Comparison of ENCODE assay signal across 8 cellular contexts in the genomic region with DNA sequence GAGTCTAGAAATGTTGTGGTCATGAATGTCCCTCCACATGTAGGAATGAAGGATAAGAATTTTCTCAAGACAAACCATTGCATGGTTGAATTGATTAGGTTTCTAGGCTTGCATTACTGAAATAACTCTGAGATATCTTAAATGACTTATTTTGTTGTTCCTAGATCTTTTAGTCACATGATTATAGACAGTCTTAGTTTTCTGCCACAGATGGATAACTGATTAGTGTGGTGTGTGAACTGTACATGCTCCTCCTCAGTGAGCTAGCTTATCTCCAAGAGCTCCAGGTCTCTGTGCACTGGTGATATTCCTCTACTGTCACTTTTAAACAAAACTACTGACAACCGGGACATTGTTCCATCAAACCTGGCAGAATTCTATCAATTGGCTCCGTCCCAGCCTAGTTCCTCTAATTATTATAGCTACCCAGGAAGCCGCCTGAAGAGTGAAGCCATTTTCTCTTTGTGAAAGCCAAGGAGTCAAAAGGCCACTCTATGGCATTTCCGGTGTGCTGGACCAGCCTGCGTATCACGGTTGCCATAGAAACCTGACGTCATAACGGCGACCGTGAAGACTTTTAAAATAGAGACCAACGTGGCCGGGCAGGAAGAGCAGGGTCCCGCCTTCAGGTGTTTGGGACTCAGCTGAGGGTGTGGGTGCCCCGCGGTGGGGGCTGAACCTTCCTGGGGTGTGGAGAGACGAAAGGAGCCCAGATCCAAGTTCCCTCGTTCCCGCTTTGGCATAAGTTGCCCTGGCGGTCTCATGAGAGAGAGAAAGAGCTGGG. TPM values are rescaled to one million over a fixed set of nuclear protein-coding genes. Genes with fewer than 3 reads are reported as not detected.
A peak's percentile ranks its signal among the peaks of the same experiment; 100 is the strongest.
DNase-seq lines count a peak whose midpoint lies in the region; ATAC-seq, FAIRE-seq and TF ChIP-seq lines count a peak whose summit lies in the region.

No MANE protein-coding gene starts in this region.

- H3K4me1 Mint-ChIP-seq in activated B cell treated with CpG ODN at 0.5 μM for 24 hours: peaks cover 9% of the 10 kb centered on the region

- H3K27me3 ChIP-seq in H1 (replicated peaks in 1 of 4; ENCODE audit: control insufficient read depth in 3 of 4, extremely low read depth in 1 of 4, insufficient read depth in 3 of 4, low read length in 3 of 4): peaks cover 0 to 15% (median 3%) of the 10 kb centered on the region in 4 experiments; a peak in 3 of 7 replicates
- H3K27me3 ChIP-seq in mesenchymal stem cell (ENCODE audit: control insufficient read depth in 1 of 2, insufficient read depth in 1 of 2, low read length in 2 of 2): peaks cover 0 to 21% of the 10 kb centered on the region in 2 experiments

- CTCF ChIA-PET in activated B cell treated with CpG ODN at 0.5 μM for 24 hours (lab: Charles Lee) (no interaction called here), H1 (lab: Charles Lee; ENCODE audit: partially characterized antibody) (interaction anchor here (1.0 to 1.9 kb wide), 4 partner anchors 20 to 61 kb away, joined by 3 to 6 read pairs (median 4); no protein-coding TSS in a partner anchor)

- H4K20me1 ChIP-seq in H1 (replicated peaks in 1 of 2; ENCODE audit: control insufficient read depth in 1 of 2, insufficient read depth in 2 of 2, low read length in 2 of 2): no peaks in the 10 kb centered on the region

- H2BK120ac ChIP-seq in H1 (replicated peaks; ENCODE audit: low read depth, low read length) (no peak overlapping the region), mesenchymal stem cell (ENCODE audit: low read depth, low read length) (peak overlapping the region; percentile 8)

- POLR2A ChIA-PET in activated B cell treated with CpG ODN at 0.5 μM for 24 hours (lab: Charles Lee): no interaction called here
- POLR2A ChIA-PET in H1 (lab: Charles Lee; ENCODE audit: partially characterized antibody): interaction anchor here (0.8 to 3.9 kb wide), 9 partner anchors 10 to 48 kb away, joined by 3 to 12 read pairs (median 4); a partner anchor contains a TSS

- H3K27ac Mint-ChIP-seq in activated B cell treated with CpG ODN at 0.5 μM for 24 hours: no peak overlapping the region

- H2AK5ac ChIP-seq in H1 (ENCODE audit: low read depth, low read length) (no peak overlapping the region), mesenchymal stem cell (ENCODE audit: low read length, severe bottlenecking) (no peak overlapping the region)

- no peak overlapping the region for H4K5ac ChIP-seq in H1 (ENCODE audit: insufficient read length, low read depth, low read length)

- FAIRE-seq in H1 (lab: Jason Lieb, UNC): peak; percentile 42

- H3K4me1 ChIP-seq in H1 (replicated peaks in 1 of 4; ENCODE audit: control insufficient read depth in 3 of 4, insufficient read depth in 4 of 4, low read length in 3 of 4) (no peaks in the 10 kb centered on the region), mesenchymal stem cell (ENCODE audit: control insufficient read depth, insufficient read depth, low read depth, low read length) (peaks cover 4% of the 10 kb centered on the region)

- WGBS in H1 (ENCODE audit: extremely low coverage in 1 of 2, insufficient coverage in 1 of 2, insufficient read length in 1 of 2, insufficient replicate concordance in 2 of 2, low coverage in 1 of 2, low lambda C conversion rate in 2 of 2, missing lambda C conversion rate in 1 of 2), 2 experiments: 8% methylated on average over 18 of the region's 19 CpGs; no CpG with 5 or more reads in 1 of the 2 experiments
- 5% methylated on average over 19 of the region's 19 CpGs for WGBS in mesenchymal stem cell

- no peak overlapping the region for H4K91ac ChIP-seq in H1 (replicated peaks; ENCODE audit: insufficient read length, low read length)
- H4K91ac ChIP-seq in mesenchymal stem cell (ENCODE audit: low read length): no peak overlapping the region

- ATAC-seq in HG02759 (IDR thresholded peaks at IDR 0.05; ENCODE audit: unreplicated experiment) (peak; percentile 98), activated B cell treated with CpG ODN at 0.5 μM for 24 hours (ENCODE audit: low read depth) (peak; percentile 67)

- H3K4ac ChIP-seq in H1 (replicated peaks; ENCODE audit: insufficient read length, low read depth, low read length) (no peak overlapping the region), mesenchymal stem cell (ENCODE audit: low read depth in 1 of 2, low read length in 2 of 2) (no peak overlapping the region)

- H3K9me3 ChIP-seq in H1 (ENCODE audit: insufficient read depth in 2 of 2, low read depth in 1 of 2, low read length in 1 of 2): no peaks in the 10 kb centered on the region
- no peaks in the 10 kb centered on the region for H3K9me3 ChIP-seq in mesenchymal stem cell (ENCODE audit: control insufficient read depth, low read length)

- no peak overlapping the region for H3K14ac ChIP-seq in H1 (ENCODE audit: insufficient read length)
- H3K14ac ChIP-seq in mesenchymal stem cell (ENCODE audit: low read length in 2 of 2): no peak overlapping the region

- no peaks in the 10 kb centered on the region; a peak in 1 of 8 replicates for H3K36me3 ChIP-seq in H1 (ENCODE audit: control insufficient read depth in 2 of 4, insufficient read depth in 4 of 4, low read length in 3 of 4)
- H3K36me3 ChIP-seq in mesenchymal stem cell (ENCODE audit: control insufficient read depth in 1 of 2, insufficient read depth in 2 of 2, low read depth in 1 of 2, low read length in 2 of 2): no peaks in the 10 kb centered on the region

- no peaks in the 10 kb centered on the region for H3K79me1 ChIP-seq in H1 (ENCODE audit: low read depth, low read length)
- peaks cover 2% of the 10 kb centered on the region for H3K79me1 ChIP-seq in mesenchymal stem cell (replicated peaks; ENCODE audit: low read length, poor library complexity, severe bottlenecking)

- intact Hi-C loops in activated B cell treated with CpG ODN at 0.5 μM for 24 hours (cut with micrococcal nuclease): loop anchor here (2.0 kb wide), 1 partner anchor 60 kb away; no protein-coding TSS in a partner anchor

- H4K8ac ChIP-seq in H1 (ENCODE audit: extremely low read depth, insufficient read depth, low read length): peak overlapping the region; percentile 9; the same call in 1 of the 2 replicates
- peak overlapping the region; percentile 75 for H4K8ac ChIP-seq in mesenchymal stem cell (ENCODE audit: low read length)

- peak overlapping the region; percentile 84 for H3K4me3 Mint-ChIP-seq in activated B cell treated with CpG ODN at 0.5 μM for 24 hours

- H2BK12ac ChIP-seq in H1 (ENCODE audit: low read depth, low read length) (no peak overlapping the region), mesenchymal stem cell (ENCODE audit: low read length in 2 of 2) (no peak overlapping the region)

- H3K56ac ChIP-seq in H1 (replicated peaks; ENCODE audit: insufficient read length, low read depth, low read length): no peak overlapping the region

- H3K27ac ChIP-seq in H1 (ENCODE audit: low read depth, low read length) (peak overlapping the region; percentile 75; the same call in 1 of the 2 replicates), mesenchymal stem cell (ENCODE audit: low read length, poor library complexity, severe bottlenecking) (peak overlapping the region; percentile 80)

- peak overlapping the region; percentile 75 to 83 for H3K4me2 ChIP-seq in H1 (ENCODE audit: insufficient read depth in 1 of 2, low read depth in 2 of 2, low read length in 2 of 2)
- peak overlapping the region; percentile 62 for H3K4me2 ChIP-seq in mesenchymal stem cell (ENCODE audit: low read length, poor library complexity, severe bottlenecking)

- H3K4me3 ChIP-seq in H1 (ENCODE audit: extremely low read depth in 1 of 4, insufficient read depth in 2 of 4, low read depth in 3 of 4, low read length in 4 of 4) (peak overlapping the region; percentile 74 to 96 (median 84)), mesenchymal stem cell (ENCODE audit: insufficient read depth in 1 of 2, low read depth in 1 of 2, low read length in 2 of 2) (peak overlapping the region; percentile 56 to 83)

- peak overlapping the region; percentile 83; the same call in 1 of the 2 replicates for H3K18ac ChIP-seq in H1 (ENCODE audit: extremely low read depth, low read length)
- H3K18ac ChIP-seq in mesenchymal stem cell (ENCODE audit: low read depth in 1 of 2, low read length in 2 of 2): peak overlapping the region in 1 of 2 experiments; percentile 54

- H2BK15ac ChIP-seq in H1 (ENCODE audit: low read length): no peak overlapping the region
- H2BK15ac ChIP-seq in mesenchymal stem cell (ENCODE audit: low read depth, poor library complexity, severe bottlenecking): no peak overlapping the region

- no peaks in the 10 kb centered on the region for H3K23me2 ChIP-seq in H1 (ENCODE audit: low read depth, low read length)

- DNase-seq in NCI-H82 (lab: John Stamatoyannopoulos, UW) (peak; percentile 41), NCI-H82 treated with DMSO at 0.1 percent for 48 hours (lab: John Stamatoyannopoulos, UW; ENCODE audit: unreplicated experiment) (no peak), NCI-H128 (lab: John Stamatoyannopoulos, UW; ENCODE audit: unreplicated experiment) (peak; percentile 5), activated B cell treated with CpG ODN at 0.5 μM for 24 hours (peak; percentile 15), H1 (ENCODE audit: low read depth in 1 of 2, low spot score in 2 of 2) (peak; percentile 29 to 68), mesenchymal stem cell (peak; percentile 88)
- peak; percentile 37 to 45 for DNase-seq in stimulated activated CD8-positive, alpha-beta memory T cell treated with anti-CD3 and anti-CD28 coated beads, Interleukin-15, amount 100 ng/mL, for 48 hours (ENCODE audit: low read depth in 2 of 2)

- TF ChIP-seq EP300 in H1 (IDR thresholded peaks at IDR 0.05; ENCODE audit: borderline replicate concordance in 1 of 2, low read depth in 2 of 2, low read length in 2 of 2): no peak

- H3K27me3 Mint-ChIP-seq in activated B cell treated with CpG ODN at 0.5 μM for 24 hours: no peaks in the 10 kb centered on the region

- H3K23ac ChIP-seq in H1 (ENCODE audit: insufficient read length) (no peak overlapping the region), mesenchymal stem cell (ENCODE audit: low read length in 2 of 2) (no peak overlapping the region)

- H2BK20ac ChIP-seq in H1 (ENCODE audit: low read length): no peak overlapping the region

- H3K79me2 ChIP-seq in H1 (ENCODE audit: control insufficient read depth in 1 of 2, insufficient read depth in 2 of 2, low read length in 2 of 2): no peaks in the 10 kb centered on the region; a peak in 2 of 4 replicates

- TF ChIP-seq CTCF in activated B cell treated with CpG ODN at 0.5 μM for 24 hours (IDR thresholded peaks at IDR 0.05): no peak
- TF ChIP-seq CTCF in H1 (IDR thresholded peaks at IDR 0.05; ENCODE audit: control extremely low read depth in 1 of 3, insufficient read depth in 1 of 3, low read depth in 1 of 3, low read length in 3 of 3): no peak

- peak overlapping the region; percentile 10 to 86 (median 73) for H3K9ac ChIP-seq in H1 (replicated peaks in 1 of 4; ENCODE audit: extremely low read depth in 1 of 4, low read depth in 3 of 4, low read length in 3 of 4)
- H3K9ac ChIP-seq in mesenchymal stem cell (ENCODE audit: low read length): peak overlapping the region; percentile 91

- TF ChIP-seq POLR2A in H1 (IDR thresholded peaks at IDR 0.05; ENCODE audit: control extremely low read depth in 1 of 2, low read depth in 2 of 2, low read length in 2 of 2): peak in 1 of 2 experiments; percentile 58; a peak in 1 of 3 replicates

- no peak for TF ChIP-seq RAD21 in H1 (IDR thresholded peaks at IDR 0.05 in 1 of 2, conservative IDR thresholded peaks at IDR 0.05 in 1 of 2; ENCODE audit: low read depth in 2 of 2, low read length in 2 of 2)

- no peak overlapping the region for H2BK5ac ChIP-seq in H1 (ENCODE audit: low read depth, low read length)
- no peak overlapping the region for H2BK5ac ChIP-seq in mesenchymal stem cell (ENCODE audit: low read depth, low read length, poor library complexity, severe bottlenecking)

- H3K9me3 Mint-ChIP-seq in activated B cell treated with CpG ODN at 0.5 μM for 24 hours: no peaks in the 10 kb centered on the region

- H2AFZ ChIP-seq in H1 (ENCODE audit: low read length): peak overlapping the region; percentile 73
- no peak overlapping the region for H2AFZ ChIP-seq in mesenchymal stem cell (ENCODE audit: low read depth, low read length)

- H3K36me3 Mint-ChIP-seq in activated B cell treated with CpG ODN at 0.5 μM for 24 hours (ENCODE audit: low read depth): no peaks in the 10 kb centered on the region

RNA-seq across cellular contexts. Expression of a gene that starts 28.1 kb away (rescaled TPM):
- 0.42 and 0.93 TPM in 2 replicates for total RNA-seq in activated B cell treated with CpG ODN at 0.5 μM for 24 hours
- 310 and 330 TPM in 2 replicates for total RNA-seq in H1 (2021; fragmentation: NEBNext Ultra II Directional; extraction: Animal tissue kit (Norgen Biotek cat#: 25700))
- 282 and 366 TPM in 2 replicates for polyA plus RNA-seq in H1 (2011; rRNA removed)
- 500 TPM for polyA plus RNA-seq in H1 (2011; cell fraction: cytosol; rRNA removed)
- 96.7 TPM for polyA plus RNA-seq in H1 (2011; cell fraction: nucleus; rRNA removed)
- polyA plus RNA-seq in H1 (2012, experiment 1 of 2): 448 to 764 TPM (median 547 TPM) in 4 replicates
- 244 TPM for polyA plus RNA-seq in H1 (2012, experiment 2 of 2)
- polyA plus RNA-seq in H1 (2013, experiment 1 of 2): 396 TPM
- polyA plus RNA-seq in H1 (2013, experiment 2 of 2): 384 TPM
- polyA minus RNA-seq in H1 (2011; rRNA and poly(A)+ RNA removed): 61.1 and 66.2 TPM in 2 replicates
- 64.5 TPM for polyA minus RNA-seq in H1 (2011; cell fraction: cytosol; rRNA and poly(A)+ RNA removed)
- polyA minus RNA-seq in H1 (2011; cell fraction: nucleus; rRNA and poly(A)+ RNA removed): 52.0 TPM
- 431 TPM for polyA plus RNA-seq in mesenchymal stem cell (2013, experiment 1 of 2)
- polyA plus RNA-seq in mesenchymal stem cell (2013, experiment 2 of 2): 447 TPM

RNA-seq across cellular contexts. Expression of a gene that starts 48.1 kb away (rescaled TPM):
- total RNA-seq in activated B cell treated with CpG ODN at 0.5 μM for 24 hours: 0.35 and 0.88 TPM in 2 replicates
- total RNA-seq in H1 (2021; fragmentation: NEBNext Ultra II Directional; extraction: Animal tissue kit (Norgen Biotek cat#: 25700)): 36.5 and 36.8 TPM in 2 replicates
- polyA plus RNA-seq in H1 (2011; rRNA removed): 8.8 and 22.2 TPM in 2 replicates
- 41.7 TPM for polyA plus RNA-seq in H1 (2011; cell fraction: cytosol; rRNA removed)
- polyA plus RNA-seq in H1 (2011; cell fraction: nucleus; rRNA removed): 2.4 TPM
- 36.4 to 57.2 TPM (median 37.4 TPM) in 4 replicates for polyA plus RNA-seq in H1 (2012, experiment 1 of 2)
- 11.0 TPM for polyA plus RNA-seq in H1 (2012, experiment 2 of 2)
- 78.2 TPM for polyA plus RNA-seq in H1 (2013, experiment 1 of 2)
- polyA plus RNA-seq in H1 (2013, experiment 2 of 2): 80.7 TPM
- polyA minus RNA-seq in H1 (2011; rRNA and poly(A)+ RNA removed): 1.7 and 2.0 TPM in 2 replicates
- 6.5 TPM for polyA minus RNA-seq in H1 (2011; cell fraction: cytosol; rRNA and poly(A)+ RNA removed)
- polyA minus RNA-seq in H1 (2011; cell fraction: nucleus; rRNA and poly(A)+ RNA removed): 4.2 TPM
- polyA plus RNA-seq in mesenchymal stem cell (2013, experiment 1 of 2): 324 TPM
- polyA plus RNA-seq in mesenchymal stem cell (2013, experiment 2 of 2): 335 TPM

Comparison
In these comparisons a context has a peak if more than half of its experiments do, and no peak if none do; other contexts are left out.
1. RNA of a gene that starts 28.1 kb away (total RNA-seq): 310 to 330 TPM in H1; 0.42 to 0.93 TPM in activated B cell treated with CpG ODN at 0.5 μM for 24 hours; every median in the first group is over 100 times any median in the second.
2. RNA of a gene that starts 48.1 kb away (total RNA-seq): 36.5 to 36.8 TPM in H1; 0.35 to 0.88 TPM in activated B cell treated with CpG ODN at 0.5 μM for 24 hours; every median in the first group is over 10 times any median in the second.